ENCODE assay signal across 20 cellular contexts in the genomic region with DNA sequence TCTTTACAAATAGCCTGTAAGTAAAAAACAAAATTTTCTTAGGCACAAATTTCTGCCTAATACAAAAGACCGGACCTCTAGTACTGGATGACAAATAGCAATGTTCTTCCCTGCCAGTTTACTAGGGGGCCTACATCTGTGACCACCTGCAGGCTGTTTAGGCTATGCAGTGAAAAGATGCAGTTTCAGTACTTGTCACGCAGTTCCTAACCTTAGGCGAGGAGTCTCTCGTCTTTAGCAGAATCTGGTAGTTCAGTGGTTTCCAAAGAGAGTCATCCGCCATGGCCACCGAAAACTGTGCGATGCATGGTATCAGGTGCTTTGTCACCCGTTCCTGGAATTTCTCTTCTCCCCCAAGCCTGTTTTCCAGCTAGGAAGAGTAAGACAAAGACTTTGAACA. TPM values are rescaled to one million over a fixed set of nuclear protein-coding genes. Genes with fewer than 3 reads are reported as not detected.
DNase-seq lines count a peak whose midpoint lies in the region; ATAC-seq, FAIRE-seq and TF ChIP-seq lines count a peak whose summit lies in the region.
"Had no signal": no experiment of that assay in that cellular context is flagged by ENCODE, and none has a peak within 500 bp of the region (broad histone marks: within the 10 kb centered on the region; RNA-seq: fewer than 3 reads in every experiment).

No MANE protein-coding gene starts in this region.

- H3K4me2 ChIP-seq in K562 (ENCODE audit: insufficient read depth, low read length): no peak overlapping the region
- H3K4me2 ChIP-seq: GM23338 had no signal

- BruUV-seq in MCF 10A (replicated peaks; lab: Mats Ljungman, UMichigan) (no TSS peak), Panc1 (replicated peaks; lab: Mats Ljungman, UMichigan) (no TSS peak), K562 (replicated peaks; lab: Mats Ljungman, UMichigan) (no TSS peak)

- H3K27ac Mint-ChIP-seq in MCF 10A (ENCODE audit: low read depth, unreplicated experiment): peak overlapping the region; percentile 21
- H3K27ac Mint-ChIP-seq in stimulated activated effector memory CD8-positive, alpha-beta T cell treated with anti-CD3 and anti-CD28 coated beads, Interleukin-12 subunit alpha, Interleukin-12 subunit beta, amount 100 ng/mL, for 72 hours: peak overlapping the region; percentile 56
- H3K27ac Mint-ChIP-seq: CD4-positive, CD25-positive, alpha-beta regulatory T cell; CD8-positive, alpha-beta T cell; GM23338; H9 had no signal

- H3K4me3 Mint-ChIP-seq in MCF 10A (ENCODE audit: unreplicated experiment): no peak overlapping the region
- no peak overlapping the region for H3K4me3 Mint-ChIP-seq in stimulated activated effector memory CD8-positive, alpha-beta T cell treated with anti-CD3 and anti-CD28 coated beads, Interleukin-12 subunit alpha, Interleukin-12 subunit beta, amount 100 ng/mL, for 72 hours
- H3K4me3 Mint-ChIP-seq: CD4-positive, CD25-positive, alpha-beta regulatory T cell; CD8-positive, alpha-beta T cell; GM23338; H9 had no signal

- H3K27me3 ChIP-seq in breast epithelium: no peaks in the 10 kb centered on the region
- no peaks in the 10 kb centered on the region for H3K27me3 ChIP-seq in Panc1 (ENCODE audit: control insufficient read depth, insufficient read depth, low read length)
- no peaks in the 10 kb centered on the region for H3K27me3 ChIP-seq in K562 (ENCODE audit: control insufficient read depth in 2 of 2, insufficient read depth in 2 of 2, low read length in 2 of 2)

- TF ChIP-seq RAD21 in K562 (CRISPR knock-in tag; conservative IDR thresholded peaks at IDR 0.05 in 1 of 2, IDR thresholded peaks at IDR 0.05 in 1 of 2): no peak

- no peak overlapping the region for H2AFZ ChIP-seq in K562 (ENCODE audit: low read depth, low read length)
- H2AFZ ChIP-seq: GM23338 had no signal

- CTCF ChIA-PET in MCF 10A (lab: Yijun Ruan, JAX): no interaction called here
- CTCF ChIA-PET in Panc1 (lab: Charles Lee): no interaction called here
- CTCF ChIA-PET in K562 (lab: Yijun Ruan, JAX; ENCODE audit: low intra/inter-chr PET ratio): no interaction called here

- no peaks in the 10 kb centered on the region for H3K9me3 Mint-ChIP-seq in MCF 10A (ENCODE audit: unreplicated experiment)
- H3K9me3 Mint-ChIP-seq in stimulated activated effector memory CD8-positive, alpha-beta T cell treated with anti-CD3 and anti-CD28 coated beads, Interleukin-12 subunit alpha, Interleukin-12 subunit beta, amount 100 ng/mL, for 72 hours: no peaks in the 10 kb centered on the region
- H3K9me3 Mint-ChIP-seq: CD8-positive, alpha-beta T cell; GM23338; H9 had no signal

- no peak for TF ChIP-seq EP300 in K562 (IDR thresholded peaks at IDR 0.05; ENCODE audit: low read length)

- H3K4me1 Mint-ChIP-seq in MCF 10A (ENCODE audit: insufficient read depth, unreplicated experiment): no peaks in the 10 kb centered on the region
- H3K4me1 Mint-ChIP-seq in stimulated activated effector memory CD8-positive, alpha-beta T cell treated with anti-CD3 and anti-CD28 coated beads, Interleukin-12 subunit alpha, Interleukin-12 subunit beta, amount 100 ng/mL, for 72 hours: no peaks in the 10 kb centered on the region
- H3K4me1 Mint-ChIP-seq: GM23338, H9 had no signal

- POLR2A ChIA-PET in MCF 10A (lab: Yijun Ruan, JAX): interaction anchor here (0.9 to 1.2 kb wide), 2 partner anchors 15 to 38 kb away, joined by 3 read pairs; no protein-coding TSS in a partner anchor
- POLR2A ChIA-PET in Panc1 (lab: Charles Lee): no interaction called here
- POLR2A ChIA-PET in K562 (lab: Yijun Ruan, JAX): no interaction called here

- H3K27ac ChIP-seq in breast epithelium: no peak overlapping the region
- peak overlapping the region; percentile 23; the same call in 1 of the 2 replicates for H3K27ac ChIP-seq in Panc1 (ENCODE audit: low read length)
- no peak overlapping the region for H3K27ac ChIP-seq in K562 (ENCODE audit: extremely low read depth, low read depth, low read length)

- no peak for FAIRE-seq in K562 (lab: Jason Lieb, UNC)
- FAIRE-seq: G401.6, GM12878, GM19239 had no signal

- no peak for TF ChIP-seq CTCF in MCF 10A (IDR thresholded peaks at IDR 0.05; ENCODE audit: unreplicated experiment)
- no peak for TF ChIP-seq CTCF in breast epithelium (IDR thresholded peaks at IDR 0.05)
- no peak for TF ChIP-seq CTCF in Panc1 (IDR thresholded peaks at IDR 0.05)
- TF ChIP-seq CTCF in K562 (IDR thresholded peaks at IDR 0.05 in 2 of 3, conservative IDR thresholded peaks at IDR 0.05 in 1 of 3; ENCODE audit: insufficient read depth in 2 of 3, low read depth in 1 of 3, low read length in 3 of 3): no peak
- TF ChIP-seq CTCF in foreskin fibroblast (IDR thresholded peaks at IDR 0.05; ENCODE audit: low read depth, low read length): no peak

- no peaks in the 10 kb centered on the region for H3K9me3 ChIP-seq in breast epithelium
- no peaks in the 10 kb centered on the region for H3K9me3 ChIP-seq in Panc1 (ENCODE audit: control insufficient read depth, insufficient read depth, low read depth, low read length)
- H3K9me3 ChIP-seq in K562 (replicated peaks; ENCODE audit: control insufficient read depth, insufficient read depth, low read depth, low read length): no peaks in the 10 kb centered on the region
- H3K9me3 ChIP-seq: Caco-2 had no signal

- no peaks in the 10 kb centered on the region for H3K9me1 ChIP-seq in K562 (ENCODE audit: control insufficient read depth, insufficient read depth, low read length)

- no peaks in the 10 kb centered on the region for H4K20me1 ChIP-seq in K562 (replicated peaks; ENCODE audit: control insufficient read depth, insufficient read depth, low read length)

- no peak overlapping the region for H3K9ac ChIP-seq in K562 (ENCODE audit: insufficient read depth in 1 of 2, low read depth in 2 of 2, low read length in 2 of 2)

- ATAC-seq in Panc1 (no peak), K562 (no peak)
- ATAC-seq in stimulated activated effector memory CD8-positive, alpha-beta T cell treated with anti-CD3 and anti-CD28 coated beads, Interleukin-12 subunit alpha, Interleukin-12 subunit beta, amount 100 ng/mL, for 72 hours: no peak
- ATAC-seq: CD8-positive, alpha-beta T cell; GM12878; GM23338; HCT116 had no signal

- H3K36me3 ChIP-seq in breast epithelium: peaks cover 22% of the 10 kb centered on the region
- peaks cover 77% of the 10 kb centered on the region for H3K36me3 ChIP-seq in Panc1 (ENCODE audit: control insufficient read depth, insufficient read depth, low read length)
- H3K36me3 ChIP-seq in K562 (ENCODE audit: control insufficient read depth, insufficient read depth, low read length): peaks cover 97% of the 10 kb centered on the region

- TF ChIP-seq POLR2A in breast epithelium (IDR thresholded peaks at IDR 0.05): no peak
- TF ChIP-seq POLR2A in K562 (conservative IDR thresholded peaks at IDR 0.05): no peak

- H3K4me1 ChIP-seq in breast epithelium (no peaks in the 10 kb centered on the region), Panc1 (ENCODE audit: control insufficient read depth, insufficient read depth, low read length) (peaks cover 21% of the 10 kb centered on the region), K562 (replicated peaks in 1 of 2; ENCODE audit: control insufficient read depth in 2 of 2, insufficient read depth in 2 of 2, low read length in 2 of 2) (peaks cover 0 to 5% of the 10 kb centered on the region in 2 experiments; a peak in 3 of 5 replicates)
- H3K4me1 ChIP-seq: Caco-2 had no signal

- no peak for DNase-seq in MCF 10A (ENCODE audit: unreplicated experiment)
- DNase-seq in breast epithelium (ENCODE audit: low spot score in 2 of 2): no peak
- no peak for DNase-seq in Panc1 (ENCODE audit: low read depth, low spot score)
- DNase-seq in K562 (ENCODE audit: extremely low read depth in 1 of 4, low spot score in 3 of 4): no peak
- DNase-seq in stimulated activated effector memory CD8-positive, alpha-beta T cell treated with anti-CD3 and anti-CD28 coated beads, Interleukin-12 subunit alpha, Interleukin-12 subunit beta, amount 100 ng/mL, for 72 hours (ENCODE audit: low spot score in 2 of 2): no peak
- DNase-seq in NCI-H187 (lab: John Stamatoyannopoulos, UW): no peak
- no peak for DNase-seq in NCI-H524 treated with DMSO at 0.1 percent for 48 hours (lab: John Stamatoyannopoulos, UW)
- DNase-seq in foreskin fibroblast: no peak
- DNase-seq: C1 segment of cervical spinal cord; Caco-2; CD4-positive, CD25-positive, alpha-beta regulatory T cell; CD8-positive, alpha-beta T cell; DMS153; DND-41; H9 had no signal

- H3K79me2 ChIP-seq in K562 (ENCODE audit: control insufficient read depth, insufficient read depth, low read length): no peaks in the 10 kb centered on the region

- intact Hi-C loops in MCF 10A (cut with micrococcal nuclease): no loop called here
- intact Hi-C loops in breast epithelium (cut with DNase I; ENCODE audit: low total_unique reads): no loop called here
- intact Hi-C loops in Panc1 (cut with micrococcal nuclease; ENCODE audit: unreplicated experiment): no loop called here
- intact Hi-C loops in K562 (cut with micrococcal nuclease): no loop called here

- in situ Hi-C loops in Panc1 (cut with HindIII; ENCODE audit: low pct_unique_long_range_greater_than_20kb, low sequenced_read_pairs): no loop called here
- in situ Hi-C loops in K562 (cut with MboI): no loop called here

- no peaks in the 10 kb centered on the region for H3K27me3 Mint-ChIP-seq in MCF 10A (ENCODE audit: insufficient read depth, unreplicated experiment)
- H3K27me3 Mint-ChIP-seq: CD4-positive, CD25-positive, alpha-beta regulatory T cell had no signal

- no peak overlapping the region for H3K4me3 ChIP-seq in breast epithelium
- H3K4me3 ChIP-seq in Panc1 (ENCODE audit: low read depth in 2 of 2, low read length in 2 of 2): no peak overlapping the region
- no peak overlapping the region for H3K4me3 ChIP-seq in K562
- H3K4me3 ChIP-seq in foreskin fibroblast (ENCODE audit: low read depth in 1 of 2, low read length in 2 of 2): no peak overlapping the region
- H3K4me3 ChIP-seq: GM12878, GM23338 had no signal

- H3K36me3 Mint-ChIP-seq in MCF 10A (ENCODE audit: insufficient read depth, unreplicated experiment): peaks cover 100% of the 10 kb centered on the region
- H3K36me3 Mint-ChIP-seq in stimulated activated effector memory CD8-positive, alpha-beta T cell treated with anti-CD3 and anti-CD28 coated beads, Interleukin-12 subunit alpha, Interleukin-12 subunit beta, amount 100 ng/mL, for 72 hours: peaks cover 100% of the 10 kb centered on the region

- WGBS in K562 (ENCODE audit: insufficient coverage, low coverage, missing lambda C conversion rate): 67% methylated on average over 8 of the region's 8 CpGs

RNA-seq across cellular contexts. Expression of a gene that starts 29.6 kb away (rescaled TPM):
- total RNA-seq in MCF 10A (2022) (73.2 and 99.7 TPM in 2 replicates), breast epithelium (100 to 1,000 TPM in 1 of 3 donors, 10 to 100 TPM in 2; 70.2 to 119 (median 96.4) TPM), Panc1 (2021; ENCODE audit: unreplicated experiment) (221 TPM), K562 (2014; rRNA removed) (47.4 and 57.4 TPM in 2 replicates), K562 (2014; rRNA removed; fragmentation: Illumina TruSeq; extraction: Trizol) (69.1 and 93.7 TPM in 2 replicates), K562 (2015; rRNA removed; fragmentation: Illumina TruSeq; extraction: Trizol) (66.6 and 74.1 TPM in 2 replicates), K562 (2021) (53.5 and 59.1 TPM in 2 replicates)
- polyA plus RNA-seq in Panc1 (2012; ENCODE audit: insufficient read length): 242 TPM
- 123 and 174 TPM in 2 replicates for total RNA-seq in K562 (2011; cell fraction: chromatin; rRNA removed; ENCODE audit: low replicate concordance)
- 65.5 and 71.3 TPM in 2 replicates for total RNA-seq in K562 (2011; cell fraction: nucleolus; rRNA removed)
- 91.4 and 121 TPM in 2 replicates for total RNA-seq in K562 (2011; cell fraction: nucleoplasm; rRNA removed)
- polyA plus RNA-seq in K562 (2011; rRNA removed) (65.2 and 70.3 TPM in 2 replicates), K562 (2014; fragmentation: Illumina TruSeq; extraction: Trizol) (69.4 and 79.8 TPM in 2 replicates), K562 (2014; fragmentation: Nextera tagmentation; extraction: Ambion mirVana) (10 to 100 TPM; 62.7 to 87.7 TPM), K562 (2014; rRNA removed) (71.0 and 82.8 TPM in 2 replicates)
- polyA plus RNA-seq in K562 (2011; cell fraction: cytosol; rRNA removed): 20.6 and 40.3 TPM in 2 replicates
- polyA plus RNA-seq in K562 (2011; cell fraction: nucleus; rRNA removed): 190 and 230 TPM in 2 replicates
- polyA plus RNA-seq in K562 (2012): 66.1 and 79.9 TPM in 2 replicates
- 67.2 and 83.5 TPM in 2 replicates for polyA minus RNA-seq in K562 (2011; rRNA and poly(A)+ RNA removed)
- 24.7 and 31.0 TPM in 2 replicates for polyA minus RNA-seq in K562 (2011; cell fraction: cytosol; rRNA and poly(A)+ RNA removed)
- polyA minus RNA-seq in K562 (2011; cell fraction: nucleus; rRNA and poly(A)+ RNA removed): 64.2 and 87.4 TPM in 2 replicates

RNA-seq across cellular contexts. Expression of a gene that starts 50.9 kb away (rescaled TPM):
- total RNA-seq in MCF 10A (2022) (90.6 and 128 TPM in 2 replicates), breast epithelium (10 to 100 TPM; 23.7 to 32.3 (median 30.5) TPM), Panc1 (2021; ENCODE audit: unreplicated experiment) (66.5 TPM), K562 (2014; rRNA removed) (50.9 and 54.2 TPM in 2 replicates), K562 (2014; rRNA removed; fragmentation: Illumina TruSeq; extraction: Trizol) (101 and 108 TPM in 2 replicates), K562 (2015; rRNA removed; fragmentation: Illumina TruSeq; extraction: Trizol) (82.5 and 89.5 TPM in 2 replicates), K562 (2021) (108 and 113 TPM in 2 replicates)
- polyA plus RNA-seq in Panc1 (2012; ENCODE audit: insufficient read length): 13.5 TPM
- total RNA-seq in K562 (2011; cell fraction: chromatin; rRNA removed; ENCODE audit: low replicate concordance): 93.9 and 226 TPM in 2 replicates
- 38.4 and 45.5 TPM in 2 replicates for total RNA-seq in K562 (2011; cell fraction: nucleolus; rRNA removed)
- 67.1 and 89.0 TPM in 2 replicates for total RNA-seq in K562 (2011; cell fraction: nucleoplasm; rRNA removed)
- polyA plus RNA-seq in K562 (2011; rRNA removed) (30.3 and 36.6 TPM in 2 replicates), K562 (2014; fragmentation: Illumina TruSeq; extraction: Trizol) (44.0 and 51.6 TPM in 2 replicates), K562 (2014; fragmentation: Nextera tagmentation; extraction: Ambion mirVana) (10 to 100 TPM; 28.3 to 30.9 TPM), K562 (2014; rRNA removed) (28.4 and 30.6 TPM in 2 replicates)
- 10.5 and 13.2 TPM in 2 replicates for polyA plus RNA-seq in K562 (2011; cell fraction: cytosol; rRNA removed)
- 42.6 and 43.8 TPM in 2 replicates for polyA plus RNA-seq in K562 (2011; cell fraction: nucleus; rRNA removed)
- 25.8 and 36.8 TPM in 2 replicates for polyA plus RNA-seq in K562 (2012)
- 202 and 234 TPM in 2 replicates for polyA minus RNA-seq in K562 (2011; rRNA and poly(A)+ RNA removed)
- 52.4 and 87.3 TPM in 2 replicates for polyA minus RNA-seq in K562 (2011; cell fraction: cytosol; rRNA and poly(A)+ RNA removed)
- polyA minus RNA-seq in K562 (2011; cell fraction: nucleus; rRNA and poly(A)+ RNA removed): 68.7 and 101 TPM in 2 replicates
